Comparison of ENCODE assay signal across 1 cellular context in genomic region chr2:117553448-117553847, GRCh38.
TF ChIP-seq lines count a peak whose summit lies in the region.

No MANE protein-coding gene starts in this region.

TF ChIP-seq in WTC11, 78 proteins besides CTCF, POLR2A, EP300 and RAD21 (continued from another document):
- peak; percentile 84; the same call in 1 of the 2 replicates for TF ChIP-seq FOXP4 (CRISPR knock-in tag; IDR thresholded peaks at IDR 0.05)
- peak; percentile 72; the same call in 1 of the 2 replicates for TF ChIP-seq ZSCAN18 (CRISPR knock-in tag; IDR thresholded peaks at IDR 0.05)
- TF ChIP-seq ZBTB43 (CRISPR knock-in tag; IDR thresholded peaks at IDR 0.05) = no peak
- TF ChIP-seq TEAD1 (CRISPR knock-in tag; IDR thresholded peaks at IDR 0.05) = peak; percentile 71; the same call in 1 of the 2 replicates
- no peak for TF ChIP-seq PRRX2 (CRISPR knock-in tag; IDR thresholded peaks at IDR 0.05)
- peak; percentile 90 for TF ChIP-seq FOXK1 (CRISPR knock-in tag; IDR thresholded peaks at IDR 0.05)
- no peak for TF ChIP-seq NFATC4 (CRISPR knock-in tag; IDR thresholded peaks at IDR 0.05)
- TF ChIP-seq HMGA2 (CRISPR knock-in tag; IDR thresholded peaks at IDR 0.05) = no peak
- 0 out of 2 replicates have a peak, but pooled peaks have one; percentile 26 for TF ChIP-seq ETV6 (CRISPR knock-in tag; IDR thresholded peaks at IDR 0.05)
